In genomic region chr3:197027896-197028710, GRCh38 we compare ENCODE assay signal across 9 cellular contexts. TPM values are rescaled to one million over a fixed set of nuclear protein-coding genes. Genes with fewer than 3 reads are reported as not detected.
DNase-seq lines count a peak whose midpoint lies in the region; ATAC-seq and TF ChIP-seq lines count a peak whose summit lies in the region.
"Had no signal": no experiment of that assay in that cellular context is flagged by ENCODE, and none has a peak within 500 bp of the region (broad histone marks: within the 10 kb centered on the region; RNA-seq: fewer than 3 reads in every experiment).

No MANE protein-coding gene starts in this region.

- DNase-seq in Calu3 (no peak), HCT116 (ENCODE audit: low read depth, low spot score) (no peak), adipocyte (ENCODE audit: low read depth) (no peak), transverse colon (no peak), NCI-H510A (lab: John Stamatoyannopoulos, UW) (no peak)
- DNase-seq in naive thymus-derived CD4-positive, alpha-beta T cell, result no peak

- H3K27me3 Mint-ChIP-seq in Calu3 (ENCODE audit: unreplicated experiment), result no peaks in the 10 kb centered on the region
- peaks cover 0 to 5% (median 4%) of the 10 kb centered on the region in 5 donors for H3K27me3 Mint-ChIP-seq in naive thymus-derived CD4-positive, alpha-beta T cell

- H4K20me1 ChIP-seq in HCT116 (ENCODE audit: insufficient read depth), result no peaks in the 10 kb centered on the region

- H3K9ac ChIP-seq in HCT116 (ENCODE audit: low read length), result peak overlapping the region; percentile 99
- no peak overlapping the region for H3K9ac ChIP-seq in adipocyte (ENCODE audit: low read length)

- BruUV-seq in Calu3 (replicated peaks; lab: Mats Ljungman, UMichigan) (no TSS peak), HCT116 (replicated peaks; lab: Mats Ljungman, UMichigan) (TSS peak; percentile 17)

- peaks cover 42% of the 10 kb centered on the region for H3K36me3 Mint-ChIP-seq in Calu3 (ENCODE audit: insufficient read depth, unreplicated experiment)
- no peaks in the 10 kb centered on the region for H3K36me3 Mint-ChIP-seq in naive thymus-derived CD4-positive, alpha-beta T cell

- TF ChIP-seq RAD21 in HCT116 (IDR thresholded peaks at IDR 0.05; ENCODE audit: low read depth), result no peak

- H3K9me3 ChIP-seq in HCT116 (ENCODE audit: control insufficient read depth in 1 of 2, insufficient read depth in 1 of 2, low read depth in 1 of 2, low read length in 2 of 2), result no peaks in the 10 kb centered on the region
- H3K9me3 ChIP-seq in adipocyte (ENCODE audit: control insufficient read depth, low read length), result no peaks in the 10 kb centered on the region
- no peaks in the 10 kb centered on the region for H3K9me3 ChIP-seq in naive thymus-derived CD4-positive, alpha-beta T cell (ENCODE audit: control insufficient read depth in 2 of 3, low read length in 3 of 3)
- no peaks in the 10 kb centered on the region for H3K9me3 ChIP-seq in transverse colon
- H3K9me3 ChIP-seq: prostate gland had no signal

- peaks cover 26% of the 10 kb centered on the region for H3K79me2 ChIP-seq in HCT116 (ENCODE audit: insufficient read depth, low read length)

- TF ChIP-seq POLR2A in HCT116 (IDR thresholded peaks at IDR 0.05; ENCODE audit: borderline replicate concordance, extremely low read depth, insufficient read depth, insufficient read length), result no peak
- no peak for TF ChIP-seq POLR2A in transverse colon (IDR thresholded peaks at IDR 0.05)

- WGBS in transverse colon (ENCODE audit: low coverage in 1 of 2), 2 donors, result 93% methylated on average over 18 of the region's 21 CpGs; no CpG with 5 or more reads in 1 of the 2 donors

- peak overlapping the region; percentile 78 to 88 for H3K4me3 ChIP-seq in HCT116 (replicated peaks in 1 of 2; ENCODE audit: low read depth in 1 of 2, low read length in 2 of 2)
- peak overlapping the region; percentile 74 for H3K4me3 ChIP-seq in adipocyte (ENCODE audit: low read length)
- H3K4me3 ChIP-seq in naive thymus-derived CD4-positive, alpha-beta T cell (ENCODE audit: low read length), result no peak overlapping the region
- H3K4me3 ChIP-seq in transverse colon, result peak overlapping the region in 1 of 4 donors; percentile 67

- no peak overlapping the region for H2AFZ ChIP-seq in HCT116 (ENCODE audit: low read depth, low read length, poor library complexity, severe bottlenecking)

- peak overlapping the region; percentile 97 for H3K4me2 ChIP-seq in HCT116 (ENCODE audit: low read length)

- H3K4me1 ChIP-seq in HCT116 (ENCODE audit: control insufficient read depth in 1 of 2, insufficient read depth in 2 of 2, low read length in 2 of 2) (peaks cover 25 to 40% of the 10 kb centered on the region in 2 experiments), adipocyte (ENCODE audit: control insufficient read depth, insufficient read depth, low read length) (peaks cover 15% of the 10 kb centered on the region), transverse colon (peaks cover 5 to 31% (median 18%) of the 10 kb centered on the region in 4 donors)
- peaks cover 0 to 4% of the 10 kb centered on the region in 2 donors for H3K4me1 ChIP-seq in naive thymus-derived CD4-positive, alpha-beta T cell (ENCODE audit: control insufficient read depth in 2 of 2, insufficient read depth in 2 of 2, low read length in 2 of 2)

- RAD21 ChIA-PET in HCT116 (lab: Charles Lee; ENCODE audit: low non-redundant PET in 1 of 2, low total read pairs in 2 of 2, uncharacterized antibody in 2 of 2, unreplicated experiment in 2 of 2), result no interaction called here

- H3K27me3 ChIP-seq in HCT116 (ENCODE audit: insufficient read depth, low read length) (no peaks in the 10 kb centered on the region), adipocyte (replicated peaks; ENCODE audit: control insufficient read depth, insufficient read depth, low read length) (peaks cover 2% of the 10 kb centered on the region), transverse colon (peaks cover 9% of the 10 kb centered on the region)
- H3K27me3 ChIP-seq in naive thymus-derived CD4-positive, alpha-beta T cell (ENCODE audit: control insufficient read depth in 2 of 2, insufficient read depth in 2 of 2, low read length in 2 of 2), result peaks cover 0 to 3% of the 10 kb centered on the region in 2 donors

- CTCF ChIA-PET in Calu3 (lab: Charles Lee) (no interaction called here), HCT116 (lab: Charles Lee) (no interaction called here)
- CTCF ChIA-PET in naive thymus-derived CD4-positive, alpha-beta T cell (lab: Charles Lee), result no interaction called here

- H3K4me1 Mint-ChIP-seq in Calu3 (ENCODE audit: low read depth, unreplicated experiment), result peaks cover 23% of the 10 kb centered on the region
- peaks cover 4 to 22% (median 7%) of the 10 kb centered on the region in 7 donors for H3K4me1 Mint-ChIP-seq in naive thymus-derived CD4-positive, alpha-beta T cell

- H3K36me3 ChIP-seq in HCT116 (ENCODE audit: control insufficient read depth in 1 of 2, insufficient read depth in 2 of 2, low read length in 2 of 2) (peaks cover 2 to 7% of the 10 kb centered on the region in 2 experiments; a peak in 3 of 4 replicates), adipocyte (ENCODE audit: control insufficient read depth, insufficient read depth, low read length, severe bottlenecking) (no peaks in the 10 kb centered on the region), transverse colon (no peaks in the 10 kb centered on the region)
- no peaks in the 10 kb centered on the region for H3K36me3 ChIP-seq in naive thymus-derived CD4-positive, alpha-beta T cell (ENCODE audit: control insufficient read depth in 2 of 3, insufficient read depth in 3 of 3, low read length in 3 of 3)
- H3K36me3 ChIP-seq: prostate gland had no signal

- POLR2A ChIA-PET in HCT116 (lab: Charles Lee), result interaction anchor here (0.9 kb wide), 1 partner anchor 12 kb away, joined by 3 read pairs; no protein-coding TSS in a partner anchor
- POLR2A ChIA-PET in naive thymus-derived CD4-positive, alpha-beta T cell (lab: Charles Lee), result no interaction called here

- no peak overlapping the region for H3K27ac Mint-ChIP-seq in Calu3 (ENCODE audit: unreplicated experiment)
- no peak overlapping the region for H3K27ac Mint-ChIP-seq in naive thymus-derived CD4-positive, alpha-beta T cell

- peak overlapping the region; percentile 90 for H3K27ac ChIP-seq in HCT116 (ENCODE audit: low read depth, low read length)
- no peak overlapping the region for H3K27ac ChIP-seq in naive thymus-derived CD4-positive, alpha-beta T cell (ENCODE audit: low read depth, low read length)
- H3K27ac ChIP-seq in transverse colon, result no peak overlapping the region
- H3K27ac ChIP-seq: prostate gland had no signal

- in situ Hi-C loops in transverse colon (cut with MboI; ENCODE audit: low pct_ligation_motif_present in 1 of 4, low pct_unique_long_range_greater_than_20kb in 1 of 4, low sequenced_read_pairs in 3 of 4), result no loop called here

- H3K9me2 ChIP-seq in HCT116 (ENCODE audit: insufficient read depth), result no peaks in the 10 kb centered on the region

- TF ChIP-seq CTCF in Calu3 (IDR thresholded peaks at IDR 0.05; ENCODE audit: unreplicated experiment), result no peak
- TF ChIP-seq CTCF in HCT116 (IDR thresholded peaks at IDR 0.05 in 2 of 3, conservative IDR thresholded peaks at IDR 0.05 in 1 of 3; ENCODE audit: borderline replicate concordance in 1 of 3, insufficient read depth in 1 of 3, low read depth in 2 of 3, low read length in 2 of 3), result no peak
- no peak for TF ChIP-seq CTCF in transverse colon (IDR thresholded peaks at IDR 0.05)

- no peak for TF ChIP-seq EP300 in transverse colon (IDR thresholded peaks at IDR 0.05; ENCODE audit: low read depth)

- no peaks in the 10 kb centered on the region for H3K9me3 Mint-ChIP-seq in Calu3 (ENCODE audit: low read depth, unreplicated experiment)
- peaks cover 0 to 3% (median 0%) of the 10 kb centered on the region in 11 donors for H3K9me3 Mint-ChIP-seq in naive thymus-derived CD4-positive, alpha-beta T cell

- peak overlapping the region; percentile 80 for H3K4me3 Mint-ChIP-seq in Calu3 (ENCODE audit: low read depth, unreplicated experiment)
- H3K4me3 Mint-ChIP-seq in naive thymus-derived CD4-positive, alpha-beta T cell, result peak overlapping the region; percentile 42 to 83 (median 78)

- intact Hi-C loops in Calu3 (cut with micrococcal nuclease; ENCODE audit: unreplicated experiment) (no loop called here), HCT116 (cut with micrococcal nuclease) (no loop called here), transverse colon (cut with DNase I; ENCODE audit: low total_unique reads) (no loop called here)
- intact Hi-C loops in naive thymus-derived CD4-positive, alpha-beta T cell (cut with micrococcal nuclease), result loop anchor here in 1 of 2 donors (2.0 kb wide), 1 partner anchor 49 kb away; no protein-coding TSS in a partner anchor

- ATAC-seq in HCT116 (no peak), HG02588 (IDR thresholded peaks at IDR 0.05; ENCODE audit: unreplicated experiment) (no peak), GM19035 (IDR thresholded peaks at IDR 0.05; ENCODE audit: unreplicated experiment) (no peak)
- ATAC-seq in naive thymus-derived CD4-positive, alpha-beta T cell, result no peak

TF ChIP-seq in HCT116, 20 proteins besides CTCF, POLR2A, EP300 and RAD21 (continues in another document):
- no peak for TF ChIP-seq MAX (IDR thresholded peaks at IDR 0.05)

RNA-seq across cellular contexts. Expression of gene MELTF, which starts 1.5 kb away (rescaled TPM):
- total RNA-seq in Calu3 (2022) (29.8 and 39.0 TPM in 2 replicates), HCT116 (2021; ENCODE audit: unreplicated experiment) (47.6 TPM), transverse colon (10 to 100 TPM in 2 of 4 donors, 1 to 10 TPM in 2; 3.0 to 20.6 (median 10.3) TPM)
- 33.9 and 37.7 TPM in 2 replicates for polyA plus RNA-seq in HCT116 (2012)
- total RNA-seq in naive thymus-derived CD4-positive, alpha-beta T cell, result 1 to 10 TPM in 3 of 5 experiments, under 1 TPM in 2; 0.51 to 7.6 (median 2.7) TPM
- polyA plus RNA-seq in naive thymus-derived CD4-positive, alpha-beta T cell, result under 1 TPM in 1 of 2 donors, not detected in 1; 0.09 TPM

RNA-seq across cellular contexts. Expression of gene PIGZ, which starts 59.5 kb away (rescaled TPM):
- total RNA-seq in Calu3 (2022), result 6.7 TPM in 2 replicates
- total RNA-seq in HCT116 (2021; ENCODE audit: unreplicated experiment), result 1.4 TPM
- polyA plus RNA-seq in HCT116 (2012), result 1.5 and 2.0 TPM in 2 replicates
- 1 to 10 TPM in 2 of 5 experiments, under 1 TPM in 2, not detected in 1; 0.22 to 2.7 (median 1.6) TPM for total RNA-seq in naive thymus-derived CD4-positive, alpha-beta T cell
- polyA plus RNA-seq in naive thymus-derived CD4-positive, alpha-beta T cell, result under 1 TPM; 0.20 to 0.65 TPM
- 100 to 1,000 TPM; 143 to 541 (median 233) TPM for total RNA-seq in transverse colon

Comparison
In these comparisons a context has a peak if more than half of its experiments do, and no peak if none do; other contexts are left out.
1. RNA of gene PIGZ, which starts 59.5 kb away (total RNA-seq): 143 to 541 TPM in transverse colon; 6.7 TPM in Calu3, 1.4 TPM in HCT116 (single experiment) and 0.22 to 2.7 TPM in naive thymus-derived CD4-positive, alpha-beta T cell; every median in the first group is over 10 times any median in the second.